17 cellular contexts compared by ENCODE assay signal in genomic region chr9:71986860-71987259, GRCh38.
A peak's percentile ranks its signal among the peaks of the same experiment; 100 is the strongest.
DNase-seq lines count a peak whose midpoint lies in the region; ATAC-seq, FAIRE-seq and TF ChIP-seq lines count a peak whose summit lies in the region.
"Had no signal": no experiment of that assay in that cellular context is flagged by ENCODE, and none has a peak within 500 bp of the region (broad histone marks: within the 10 kb centered on the region; RNA-seq: fewer than 3 reads in every experiment).

No MANE protein-coding gene starts in this region.

- H3K27me3 ChIP-seq in SK-N-SH (ENCODE audit: insufficient read depth) (no peaks in the 10 kb centered on the region), astrocyte (ENCODE audit: insufficient read depth, low read length) (no peaks in the 10 kb centered on the region), smooth muscle cell (ENCODE audit: low read depth) (no peaks in the 10 kb centered on the region), tibial nerve (no peaks in the 10 kb centered on the region)
- H3K27me3 ChIP-seq: BLaER1 had no signal

- no peak for ATAC-seq in HG03571 (IDR thresholded peaks at IDR 0.05; ENCODE audit: unreplicated experiment)
- ATAC-seq: HCT116 had no signal

- 60% methylated on average over 3 of the region's 3 CpGs for WGBS in SK-N-SH (ENCODE audit: low lambda C conversion rate)
- 51% methylated on average over 3 of the region's 3 CpGs for WGBS in smooth muscle cell (ENCODE audit: low lambda C conversion rate)
- WGBS in tibial nerve, 2 donors = 80 to 83% methylated on average over 3 of the region's 3 CpGs

- DNase-seq in M059J (ENCODE audit: low read depth) (peak; percentile 56), SK-N-SH (peak; percentile 38), astrocyte (ENCODE audit: low read depth) (peak; percentile 25), smooth muscle cell (lab: John Stamatoyannopoulos, UW; ENCODE audit: unreplicated experiment) (no peak), RCC 7860 (ENCODE audit: low spot score) (no peak), tibial nerve (ENCODE audit: low spot score in 2 of 2) (no peak)
- DNase-seq: 8988T; Calu3; CD4-positive, alpha-beta memory T cell; DMS79 treated with DMSO at 0.1 percent for 48 hours; GF-D8; GOT3; H7 had no signal

- H3K4me1 ChIP-seq in SK-N-SH (ENCODE audit: control insufficient read depth in 1 of 2, insufficient read depth in 2 of 2, low read depth in 1 of 2, low read length in 1 of 2) = no peaks in the 10 kb centered on the region; a peak in 1 of 4 replicates
- H3K4me1 ChIP-seq in astrocyte (ENCODE audit: insufficient read depth, low read length) = no peaks in the 10 kb centered on the region
- no peaks in the 10 kb centered on the region for H3K4me1 ChIP-seq in smooth muscle cell (ENCODE audit: low read depth)
- H3K4me1 ChIP-seq in tibial nerve = no peaks in the 10 kb centered on the region

- FAIRE-seq in astrocyte (lab: Jason Lieb, UNC) (no peak), RCC 7860 (lab: Jason Lieb, UNC) (no peak)

- no peaks in the 10 kb centered on the region for H3K9me3 Mint-ChIP-seq in astrocyte (ENCODE audit: unreplicated experiment)
- H3K9me3 Mint-ChIP-seq: CD4-positive, alpha-beta memory T cell had no signal

- POLR2A ChIA-PET in SK-N-SH (lab: Yijun Ruan, JAX) = no interaction called here

- TF ChIP-seq CTCF in SK-N-SH (IDR thresholded peaks at IDR 0.05) = no peak
- no peak for TF ChIP-seq CTCF in astrocyte (IDR thresholded peaks at IDR 0.05; ENCODE audit: insufficient read depth, low read depth, low read length)
- no peak for TF ChIP-seq CTCF in smooth muscle cell (IDR thresholded peaks at IDR 0.05; ENCODE audit: borderline replicate concordance, insufficient read depth, poor library complexity, severe bottlenecking)
- no peak for TF ChIP-seq CTCF in tibial nerve (IDR thresholded peaks at IDR 0.05)

- no peak overlapping the region for H3K4me3 ChIP-seq in SK-N-SH (ENCODE audit: low read depth in 2 of 2, low read length in 1 of 2)
- H3K4me3 ChIP-seq in astrocyte (ENCODE audit: insufficient read depth, low read depth, low read length) = no peak overlapping the region
- no peak overlapping the region for H3K4me3 ChIP-seq in smooth muscle cell
- no peak overlapping the region for H3K4me3 ChIP-seq in tibial nerve
- H3K4me3 ChIP-seq: BLaER1 had no signal

- H3K4me1 Mint-ChIP-seq in astrocyte (ENCODE audit: low read depth, unreplicated experiment) = peaks cover 2% of the 10 kb centered on the region
- H3K4me1 Mint-ChIP-seq: CD14-positive monocyte; CD4-positive, alpha-beta memory T cell had no signal

- TF ChIP-seq POLR2A in tibial nerve (IDR thresholded peaks at IDR 0.05) = no peak

- H3K79me2 ChIP-seq in SK-N-SH (ENCODE audit: insufficient read depth) = no peaks in the 10 kb centered on the region
- H3K79me2 ChIP-seq in astrocyte (ENCODE audit: insufficient read depth, low read length) = no peaks in the 10 kb centered on the region
- H3K79me2 ChIP-seq in smooth muscle cell (ENCODE audit: low read depth) = no peaks in the 10 kb centered on the region

- H3K9me2 ChIP-seq in SK-N-SH = no peaks in the 10 kb centered on the region

- H3K36me3 ChIP-seq in SK-N-SH (replicated peaks in 1 of 2; ENCODE audit: control insufficient read depth in 1 of 2, insufficient read depth in 2 of 2, low read length in 1 of 2) (peaks cover 0 to 5% of the 10 kb centered on the region in 2 experiments), astrocyte (ENCODE audit: insufficient read depth, low read length) (no peaks in the 10 kb centered on the region), smooth muscle cell (ENCODE audit: low read depth) (no peaks in the 10 kb centered on the region), tibial nerve (peaks cover 0 to 20% (median 0%) of the 10 kb centered on the region in 3 donors)

- no peak overlapping the region for H3K27ac Mint-ChIP-seq in astrocyte (ENCODE audit: unreplicated experiment)
- H3K27ac Mint-ChIP-seq: CD14-positive monocyte; CD4-positive, alpha-beta memory T cell had no signal

- no peaks in the 10 kb centered on the region for H3K9me3 ChIP-seq in SK-N-SH
- no peaks in the 10 kb centered on the region for H3K9me3 ChIP-seq in astrocyte (ENCODE audit: insufficient read depth, low read depth, low read length)
- no peaks in the 10 kb centered on the region for H3K9me3 ChIP-seq in smooth muscle cell (replicated peaks; ENCODE audit: low read depth)
- no peaks in the 10 kb centered on the region for H3K9me3 ChIP-seq in tibial nerve
- H3K9me3 ChIP-seq: BLaER1 had no signal

- no peak overlapping the region for H3K4me3 Mint-ChIP-seq in astrocyte (ENCODE audit: unreplicated experiment)
- H3K4me3 Mint-ChIP-seq: CD14-positive monocyte; CD4-positive, alpha-beta memory T cell had no signal

- H3K9ac ChIP-seq in SK-N-SH (no peak overlapping the region), astrocyte (ENCODE audit: low read length) (no peak overlapping the region), smooth muscle cell (ENCODE audit: low read depth) (no peak overlapping the region)
- H3K9ac ChIP-seq: BLaER1 had no signal

- no peaks in the 10 kb centered on the region for H4K20me1 ChIP-seq in SK-N-SH (ENCODE audit: insufficient read depth)
- no peaks in the 10 kb centered on the region for H4K20me1 ChIP-seq in astrocyte (ENCODE audit: insufficient read depth, low read length)
- no peaks in the 10 kb centered on the region for H4K20me1 ChIP-seq in smooth muscle cell (ENCODE audit: low read depth)
- H4K20me1 ChIP-seq: BLaER1 had no signal

- peaks cover 2% of the 10 kb centered on the region for H3K36me3 Mint-ChIP-seq in astrocyte (ENCODE audit: low read depth, unreplicated experiment)

- CTCF ChIA-PET in SK-N-SH (lab: Yijun Ruan, JAX) = no interaction called here

- no peaks in the 10 kb centered on the region for H3K27me3 Mint-ChIP-seq in astrocyte (ENCODE audit: low read depth, unreplicated experiment)
- H3K27me3 Mint-ChIP-seq: CD4-positive, alpha-beta memory T cell had no signal

- no peaks in the 10 kb centered on the region for H3F3A ChIP-seq in SK-N-SH (replicated peaks; ENCODE audit: insufficient read depth)
- H3F3A ChIP-seq in smooth muscle cell (ENCODE audit: low read depth) = no peaks in the 10 kb centered on the region

- no peak for TF ChIP-seq RAD21 in SK-N-SH (IDR thresholded peaks at IDR 0.05; ENCODE audit: low read length)

- H3K4me2 ChIP-seq in SK-N-SH = no peak overlapping the region
- no peak overlapping the region for H3K4me2 ChIP-seq in astrocyte (ENCODE audit: low read length)
- H3K4me2 ChIP-seq in smooth muscle cell = peak overlapping the region; percentile 56
- H3K4me2 ChIP-seq: BLaER1 had no signal

- H2AFZ ChIP-seq in SK-N-SH (ENCODE audit: low read depth) (no peak overlapping the region), astrocyte (ENCODE audit: low read depth, low read length) (no peak overlapping the region), smooth muscle cell (ENCODE audit: low read depth) (no peak overlapping the region)

- H3K27ac ChIP-seq in SK-N-SH (ENCODE audit: low read depth in 2 of 2, low read length in 1 of 2) = no peak overlapping the region
- no peak overlapping the region for H3K27ac ChIP-seq in astrocyte (ENCODE audit: low read depth, low read length)
- no peak overlapping the region for H3K27ac ChIP-seq in smooth muscle cell (ENCODE audit: low read depth)
- no peak overlapping the region for H3K27ac ChIP-seq in tibial nerve
- H3K27ac ChIP-seq: BLaER1 had no signal

- TF ChIP-seq EP300 in SK-N-SH (IDR thresholded peaks at IDR 0.05; ENCODE audit: borderline replicate concordance in 1 of 2, low read depth in 1 of 2, low read length in 1 of 2) (no peak), tibial nerve (IDR thresholded peaks at IDR 0.05) (no peak)

TF ChIP-seq in SK-N-SH, 30 proteins besides CTCF, POLR2A, EP300 and RAD21:
- TF ChIP-seq NFIC (IDR thresholded peaks at IDR 0.05; ENCODE audit: borderline replicate concordance) (no peak), CHD2 (IDR thresholded peaks at IDR 0.05; ENCODE audit: low read length, partially characterized antibody) (no peak)

Comparison
In these comparisons a context has a peak if more than half of its experiments do, and no peak if none do; other contexts are left out.
1. DNase-seq: peak in M059J (single experiment), SK-N-SH (single experiment) and astrocyte (single experiment); none in smooth muscle cell (single experiment), RCC 7860 (single experiment) and tibial nerve (0 of 2).